ENCODE assay signal across 1 cellular context in the genomic region with DNA sequence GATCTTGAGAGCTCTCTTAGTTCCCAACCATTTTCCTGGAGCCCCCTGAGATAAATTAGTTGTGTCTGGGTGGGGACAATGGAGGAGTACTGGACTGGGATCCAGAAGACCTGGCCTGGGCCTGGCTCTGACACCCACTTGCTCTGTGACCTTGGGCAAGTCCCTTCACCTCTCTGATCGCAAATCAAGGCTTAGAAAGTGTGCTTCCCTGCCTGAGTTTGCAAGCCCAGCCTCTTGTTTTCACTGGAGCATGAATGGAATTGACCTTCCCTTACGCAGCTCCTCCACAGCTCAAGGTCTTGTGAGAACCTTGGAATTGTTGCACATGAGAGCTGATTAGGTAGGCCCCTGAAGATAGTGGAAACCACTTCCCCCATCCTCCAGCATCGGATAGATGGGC.
TF ChIP-seq lines count a peak whose summit lies in the region.

No MANE protein-coding gene starts in this region.

TF ChIP-seq in HepG2, 621 proteins besides CTCF, POLR2A, EP300 and RAD21 (continued from another document):
- TF ChIP-seq, protein P1, sequence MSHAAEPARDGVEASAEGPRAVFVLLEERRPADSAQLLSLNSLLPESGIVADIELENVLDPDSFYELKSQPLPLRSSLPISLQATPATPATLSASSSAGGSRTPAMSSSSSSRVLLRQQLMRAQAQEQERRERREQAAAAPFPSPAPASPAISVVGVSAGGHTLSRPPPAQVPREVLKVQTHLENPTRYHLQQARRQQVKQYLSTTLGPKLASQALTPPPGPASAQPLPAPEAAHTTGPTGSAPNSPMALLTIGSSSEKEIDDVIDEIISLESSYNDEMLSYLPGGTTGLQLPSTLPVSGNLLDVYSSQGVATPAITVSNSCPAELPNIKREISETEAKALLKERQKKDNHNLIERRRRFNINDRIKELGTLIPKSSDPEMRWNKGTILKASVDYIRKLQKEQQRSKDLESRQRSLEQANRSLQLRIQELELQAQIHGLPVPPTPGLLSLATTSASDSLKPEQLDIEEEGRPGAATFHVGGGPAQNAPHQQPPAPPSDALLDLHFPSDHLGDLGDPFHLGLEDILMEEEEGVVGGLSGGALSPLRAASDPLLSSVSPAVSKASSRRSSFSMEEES (CRISPR knock-in tag; IDR thresholded peaks at IDR 0.05) = no peak
